ENCODE assay signal across 10 cellular contexts in the genomic region with DNA sequence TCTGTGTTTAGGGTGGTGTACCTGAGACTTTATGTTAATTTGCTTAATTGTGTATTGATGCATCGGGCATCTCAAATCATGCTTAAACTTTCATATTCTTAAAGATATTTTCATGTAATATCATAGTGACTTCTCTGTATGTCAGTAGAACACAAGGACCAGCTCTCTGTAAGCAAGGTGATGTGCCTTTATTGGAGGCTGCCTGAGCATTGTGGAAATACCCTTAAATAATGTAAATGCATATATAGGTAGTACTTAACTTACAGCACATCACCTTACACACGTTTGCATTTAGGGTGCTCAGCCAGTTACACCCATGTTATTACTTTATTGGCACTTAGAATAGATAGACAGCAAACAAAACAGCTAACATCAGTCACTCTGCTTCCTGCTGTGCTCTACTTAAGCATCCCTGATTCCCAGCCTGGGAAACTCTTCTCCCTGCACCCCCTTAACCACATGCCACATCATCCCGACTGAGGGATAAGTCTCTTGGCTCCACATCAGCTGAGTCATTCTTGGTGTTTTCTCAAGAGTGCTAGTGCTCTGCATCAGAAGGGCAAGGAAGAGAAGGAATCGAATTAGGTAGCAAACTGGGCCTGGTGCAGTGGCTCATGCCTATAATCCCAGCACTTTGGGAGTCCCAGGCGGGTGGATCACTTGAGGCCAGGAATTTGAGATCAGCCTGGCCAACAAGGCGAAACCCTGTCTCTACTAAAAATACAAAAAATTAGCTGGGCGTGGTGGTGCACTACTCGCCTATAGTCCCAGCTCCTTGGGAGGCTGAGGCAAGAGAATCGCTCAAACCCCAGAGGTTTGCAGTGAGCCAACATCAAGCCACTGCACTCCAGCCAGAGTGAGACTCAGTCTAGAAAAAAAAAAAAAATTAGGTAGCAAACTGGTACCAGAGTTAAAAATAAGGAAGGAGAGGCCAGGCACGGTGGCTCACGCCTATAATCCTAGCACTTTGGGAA.
A peak's percentile ranks its signal among the peaks of the same experiment; 100 is the strongest.
DNase-seq lines count a peak whose midpoint lies in the region; ATAC-seq and TF ChIP-seq lines count a peak whose summit lies in the region.
"Had no signal": no experiment of that assay in that cellular context is flagged by ENCODE, and none has a peak within 500 bp of the region (broad histone marks: within the 10 kb centered on the region; RNA-seq: fewer than 3 reads in every experiment).

No MANE protein-coding gene starts in this region.

- H3K9me3 Mint-ChIP-seq in naive thymus-derived CD8-positive, alpha-beta T cell: peaks cover 0 to 7% (median 4%) of the 10 kb centered on the region in 9 donors
- peaks cover 4% of the 10 kb centered on the region for H3K9me3 Mint-ChIP-seq in progenitor cell of endocrine pancreas (ENCODE audit: low read depth)
- H3K9me3 Mint-ChIP-seq: central memory CD8-positive, alpha-beta T cell had no signal

- WGBS in thyroid gland, 2 donors: 72 to 80% methylated on average over 11 of the region's 11 CpGs

- no peak overlapping the region for H3K4me3 Mint-ChIP-seq in naive thymus-derived CD8-positive, alpha-beta T cell
- no peak overlapping the region for H3K4me3 Mint-ChIP-seq in progenitor cell of endocrine pancreas (ENCODE audit: low read depth)
- H3K4me3 Mint-ChIP-seq: central memory CD8-positive, alpha-beta T cell had no signal

- H3K27ac Mint-ChIP-seq in naive thymus-derived CD8-positive, alpha-beta T cell: no peak overlapping the region
- no peak overlapping the region for H3K27ac Mint-ChIP-seq in progenitor cell of endocrine pancreas

- H3K36me3 ChIP-seq in thyroid gland: no peaks in the 10 kb centered on the region

- H3K4me1 Mint-ChIP-seq in naive thymus-derived CD8-positive, alpha-beta T cell: no peaks in the 10 kb centered on the region
- H3K4me1 Mint-ChIP-seq in progenitor cell of endocrine pancreas (ENCODE audit: low read depth): peaks cover 10% of the 10 kb centered on the region
- H3K4me1 Mint-ChIP-seq: central memory CD8-positive, alpha-beta T cell had no signal

- DNase-seq in HT1080 (ENCODE audit: low read depth) (peak; percentile 99), brain pericyte (ENCODE audit: low read depth, low spot score) (peak; percentile 95), iris pigment epithelial cell (ENCODE audit: low read depth) (peak; percentile 99), thyroid gland (peak; percentile 23 to 42), progenitor cell of endocrine pancreas (ENCODE audit: low spot score, unreplicated experiment) (no peak), NCI-H526 treated with DMSO at 0.1 percent for 48 hours (lab: John Stamatoyannopoulos, UW) (no peak)
- no peak for DNase-seq in naive thymus-derived CD8-positive, alpha-beta T cell

- H3K27me3 ChIP-seq in thyroid gland: no peaks in the 10 kb centered on the region

- intact Hi-C loops in thyroid gland (cut with DNase I): no loop called here

- H3K27me3 Mint-ChIP-seq in naive thymus-derived CD8-positive, alpha-beta T cell: peaks cover 0 to 8% (median 0%) of the 10 kb centered on the region in 5 donors
- H3K27me3 Mint-ChIP-seq in progenitor cell of endocrine pancreas: no peaks in the 10 kb centered on the region
- H3K27me3 Mint-ChIP-seq: central memory CD8-positive, alpha-beta T cell had no signal

- no peaks in the 10 kb centered on the region for H3K9me3 ChIP-seq in thyroid gland

- H3K36me3 Mint-ChIP-seq in naive thymus-derived CD8-positive, alpha-beta T cell: no peaks in the 10 kb centered on the region
- H3K36me3 Mint-ChIP-seq in progenitor cell of endocrine pancreas (ENCODE audit: insufficient read depth): no peaks in the 10 kb centered on the region

- no peak for TF ChIP-seq CTCF in thyroid gland (IDR thresholded peaks at IDR 0.05)
- no peak for TF ChIP-seq CTCF in progenitor cell of endocrine pancreas (IDR thresholded peaks at IDR 0.05; ENCODE audit: unreplicated experiment)

- H3K27ac ChIP-seq in thyroid gland: peak overlapping the region in 2 of 3 donors; percentile 10 to 39
- H3K27ac ChIP-seq: parathyroid adenoma had no signal

- H3K4me3 ChIP-seq in thyroid gland (replicated peaks in 1 of 3): no peak overlapping the region

- no peak for TF ChIP-seq POLR2A in thyroid gland (IDR thresholded peaks at IDR 0.05)

- ATAC-seq in naive thymus-derived CD8-positive, alpha-beta T cell: no peak
- ATAC-seq in HG03460 (IDR thresholded peaks at IDR 0.05; ENCODE audit: unreplicated experiment): no peak

- POLR2A ChIA-PET in naive thymus-derived CD8-positive, alpha-beta T cell (lab: Charles Lee): no interaction called here

- peaks cover 14 to 20% of the 10 kb centered on the region in 2 donors for H3K4me1 ChIP-seq in thyroid gland

Comparison
In these comparisons a context has a peak if more than half of its experiments do, and no peak if none do; other contexts are left out.
1. DNase-seq: peak in HT1080 (single experiment), brain pericyte (single experiment), iris pigment epithelial cell (single experiment) and thyroid gland (2 of 2); none in naive thymus-derived CD8-positive, alpha-beta T cell (0 of 10), progenitor cell of endocrine pancreas (single experiment) and NCI-H526 treated with DMSO at 0.1 percent for 48 hours (single experiment).